Comparison of ENCODE assay signal across 1 cellular context in genomic region chr16:80997139-80997798, GRCh38.
TF ChIP-seq lines count a peak whose summit lies in the region.

No MANE protein-coding gene starts in this region.

TF ChIP-seq in HepG2, 621 proteins besides CTCF, POLR2A, EP300 and RAD21 (continued from another document and continues in another):
- TF ChIP-seq ZBED4 (CRISPR knock-in tag; IDR thresholded peaks at IDR 0.05; ENCODE audit: borderline replicate concordance) = no peak
- no peak for TF ChIP-seq CREM (IDR thresholded peaks at IDR 0.05)
- TF ChIP-seq CREM (CRISPR knock-in tag; IDR thresholded peaks at IDR 0.05) = no peak
- no peak for TF ChIP-seq ZNF773 (CRISPR knock-in tag; IDR thresholded peaks at IDR 0.05; ENCODE audit: borderline replicate concordance)
- no peak for TF ChIP-seq ZBTB37 (CRISPR knock-in tag; IDR thresholded peaks at IDR 0.05)
- TF ChIP-seq ZNF570 (CRISPR knock-in tag; IDR thresholded peaks at IDR 0.05; ENCODE audit: borderline replicate concordance) = no peak
- peak in 1 of 2 experiments; percentile 41; a peak in 1 of 4 replicates for TF ChIP-seq KLF16 (CRISPR knock-in tag; IDR thresholded peaks at IDR 0.05)
- no peak for TF ChIP-seq CAMTA2 (CRISPR knock-in tag; IDR thresholded peaks at IDR 0.05; ENCODE audit: borderline replicate concordance)
- no peak for TF ChIP-seq ZNF510 (CRISPR knock-in tag; IDR thresholded peaks at IDR 0.05; ENCODE audit: low read depth)
- no peak for TF ChIP-seq SOX6 (IDR thresholded peaks at IDR 0.05)
- TF ChIP-seq SOX6 (CRISPR knock-in tag; IDR thresholded peaks at IDR 0.05) = peak; percentile 52; the same call in 1 of the 2 replicates
- no peak for TF ChIP-seq KDM4B (CRISPR knock-in tag; IDR thresholded peaks at IDR 0.05)
- no peak for TF ChIP-seq DNMT1 (CRISPR knock-in tag; IDR thresholded peaks at IDR 0.05)
- TF ChIP-seq ZNF329 (CRISPR knock-in tag; IDR thresholded peaks at IDR 0.05; ENCODE audit: low read depth) = no peak
- TF ChIP-seq FOXJ3 (CRISPR knock-in tag; IDR thresholded peaks at IDR 0.05; ENCODE audit: borderline replicate concordance) = no peak
- no peak for TF ChIP-seq NONO (IDR thresholded peaks at IDR 0.05)
- no peak for TF ChIP-seq NONO (CRISPR knock-in tag; conservative IDR thresholded peaks at IDR 0.05)
- no peak for TF ChIP-seq ZMAT5 (CRISPR knock-in tag; IDR thresholded peaks at IDR 0.05; ENCODE audit: borderline replicate concordance, low read depth)
- 0 out of 2 replicates have a peak, but pooled peaks have one; percentile 39 for TF ChIP-seq CREB3 (CRISPR knock-in tag; IDR thresholded peaks at IDR 0.05)
- no peak for TF ChIP-seq MATR3 (CRISPR knock-in tag; IDR thresholded peaks at IDR 0.05)
- no peak for TF ChIP-seq PRDM10 (CRISPR knock-in tag; IDR thresholded peaks at IDR 0.05; ENCODE audit: low read depth)
- no peak for TF ChIP-seq NR1H2 (CRISPR knock-in tag; IDR thresholded peaks at IDR 0.05; ENCODE audit: borderline replicate concordance, low read depth)
- TF ChIP-seq EED (CRISPR knock-in tag; IDR thresholded peaks at IDR 0.05) = no peak
- TF ChIP-seq PRDM15 (CRISPR knock-in tag; IDR thresholded peaks at IDR 0.05) = peak; percentile 63; the same call in 1 of the 2 replicates
- no peak for TF ChIP-seq ONECUT2 (CRISPR knock-in tag; IDR thresholded peaks at IDR 0.05)
- 0 out of 4 replicates have a peak, but pooled peaks of 1 of the 2 experiments have one; percentile 23 for TF ChIP-seq HMGXB4 (CRISPR knock-in tag; IDR thresholded peaks at IDR 0.05; ENCODE audit: borderline replicate concordance in 1 of 2, low read depth in 1 of 2)
- TF ChIP-seq TEAD2 (CRISPR knock-in tag; IDR thresholded peaks at IDR 0.05) = no peak
- TF ChIP-seq ZNF569 (CRISPR knock-in tag; IDR thresholded peaks at IDR 0.05; ENCODE audit: borderline replicate concordance) = no peak
- no peak for TF ChIP-seq BHLHE40 (IDR thresholded peaks at IDR 0.05; ENCODE audit: low read length)
- no peak for TF ChIP-seq ZSCAN21 (CRISPR knock-in tag; IDR thresholded peaks at IDR 0.05; ENCODE audit: borderline replicate concordance)
- TF ChIP-seq RFX3 (CRISPR knock-in tag; IDR thresholded peaks at IDR 0.05) = no peak
- no peak for TF ChIP-seq ZNF101 (CRISPR knock-in tag; IDR thresholded peaks at IDR 0.05; ENCODE audit: borderline replicate concordance, low read depth)
- TF ChIP-seq RBM39 (IDR thresholded peaks at IDR 0.05; ENCODE audit: low read depth, low read length, poor library complexity, severe bottlenecking) = no peak
- TF ChIP-seq SATB2 (CRISPR knock-in tag; IDR thresholded peaks at IDR 0.05) = no peak
- no peak for TF ChIP-seq ZIK1 (CRISPR knock-in tag; IDR thresholded peaks at IDR 0.05; ENCODE audit: borderline replicate concordance, low read depth)
- TF ChIP-seq CHCHD3 (CRISPR knock-in tag; IDR thresholded peaks at IDR 0.05) = no peak
- TF ChIP-seq FIP1L1 (IDR thresholded peaks at IDR 0.05; ENCODE audit: borderline replicate concordance, insufficient read depth, low read depth, low read length) = no peak
- TF ChIP-seq ZMAT3 (CRISPR knock-in tag; conservative IDR thresholded peaks at IDR 0.05) = no peak
- TF ChIP-seq JARID2 (CRISPR knock-in tag; IDR thresholded peaks at IDR 0.05; ENCODE audit: insufficient replicate concordance) = no peak
- TF ChIP-seq SP1 (IDR thresholded peaks at IDR 0.05) = no peak
- no peak for TF ChIP-seq SP1 (CRISPR knock-in tag; IDR thresholded peaks at IDR 0.05)
- TF ChIP-seq ZSCAN29 (CRISPR knock-in tag; conservative IDR thresholded peaks at IDR 0.05) = no peak
- TF ChIP-seq ZNF225 (CRISPR knock-in tag; IDR thresholded peaks at IDR 0.05) = no peak
- no peak for TF ChIP-seq ZKSCAN1 (IDR thresholded peaks at IDR 0.05; ENCODE audit: low read length)
- no peak for TF ChIP-seq HNRNPL (IDR thresholded peaks at IDR 0.05; ENCODE audit: low read depth, low read length)
- no peak for TF ChIP-seq MYPOP (CRISPR knock-in tag; IDR thresholded peaks at IDR 0.05)
- 0 out of 2 replicates have a peak, but pooled peaks have one; percentile 27 for TF ChIP-seq E2F1 (CRISPR knock-in tag; IDR thresholded peaks at IDR 0.05)
